ENCODE assay signal across 8 cellular contexts in genomic region chr7:155533827-155534690, GRCh38. TPM values are rescaled to one million over a fixed set of nuclear protein-coding genes. Genes with fewer than 3 reads are reported as not detected.
DNase-seq lines count a peak whose midpoint lies in the region; ATAC-seq and TF ChIP-seq lines count a peak whose summit lies in the region.

No MANE protein-coding gene starts in this region.

- H3K27me3 Mint-ChIP-seq in activated T-cell treated with anti-CD3 and anti-CD28 coated beads, Interleukin-2, amount 50 U/mL, for 24 hours: peaks cover 85% of the 10 kb centered on the region

- H3K36me3 Mint-ChIP-seq in activated T-cell treated with anti-CD3 and anti-CD28 coated beads, Interleukin-2, amount 50 U/mL, for 24 hours (ENCODE audit: low read depth): no peaks in the 10 kb centered on the region

- TF ChIP-seq CTCF in 22Rv1 (IDR thresholded peaks at IDR 0.05) (peak; percentile 63), NB4 (IDR thresholded peaks at IDR 0.05; ENCODE audit: low read depth, low read length) (peak; percentile 90)

- DNase-seq in NB4 (ENCODE audit: low read depth) (peak; percentile 70), occipital lobe (lab: John Stamatoyannopoulos, UW) (no peak), LoVo (ENCODE audit: low spot score) (no peak)
- DNase-seq in activated T-cell treated with anti-CD3 and anti-CD28 coated beads, Interleukin-2, amount 50 U/mL, for 24 hours: peak; percentile 56
- peak; percentile 45 for DNase-seq in stimulated activated CD4-positive, alpha-beta T cell treated with anti-CD3 and anti-CD28 coated beads, Interleukin-4, amount 100 ng/mL, for 1 hour

- peaks cover 18% of the 10 kb centered on the region for H3K4me1 Mint-ChIP-seq in activated T-cell treated with anti-CD3 and anti-CD28 coated beads, Interleukin-2, amount 50 U/mL, for 24 hours (ENCODE audit: low read depth)

- H3K36me3 ChIP-seq in iPS-15b (ENCODE audit: control insufficient read depth, insufficient read depth, low read length): no peaks in the 10 kb centered on the region

- H3K27ac Mint-ChIP-seq in activated T-cell treated with anti-CD3 and anti-CD28 coated beads, Interleukin-2, amount 50 U/mL, for 24 hours: no peak overlapping the region

- H3K4me3 Mint-ChIP-seq in activated T-cell treated with anti-CD3 and anti-CD28 coated beads, Interleukin-2, amount 50 U/mL, for 24 hours: peak overlapping the region; percentile 66

- peaks cover 77% of the 10 kb centered on the region for H3K27me3 ChIP-seq in iPS-15b (ENCODE audit: control insufficient read depth, insufficient read depth, low read length)

- H3K4me3 ChIP-seq in NB4 (ENCODE audit: low read depth, low read length) (no peak overlapping the region), iPS-15b (ENCODE audit: low read depth, low read length) (peak overlapping the region; percentile 54)

- no peak for TF ChIP-seq POLR2A in NB4 (IDR thresholded peaks at IDR 0.05; ENCODE audit: extremely low read depth, insufficient read length)

- H3K27ac ChIP-seq in 22Rv1: no peak overlapping the region

- H3K4me1 ChIP-seq in iPS-15b (ENCODE audit: control insufficient read depth, insufficient read depth, low read length): peaks cover 3% of the 10 kb centered on the region

- H3K9me3 Mint-ChIP-seq in activated T-cell treated with anti-CD3 and anti-CD28 coated beads, Interleukin-2, amount 50 U/mL, for 24 hours: no peaks in the 10 kb centered on the region

- no peaks in the 10 kb centered on the region for H3K9me3 ChIP-seq in iPS-15b (ENCODE audit: control insufficient read depth, insufficient read depth, low read length)

- no peak overlapping the region for H3K9ac ChIP-seq in iPS-15b (ENCODE audit: low read depth, low read length)

- peak; percentile 70 for ATAC-seq in GM18502 (IDR thresholded peaks at IDR 0.05; ENCODE audit: poor library complexity, unreplicated experiment)

RNA-seq across cellular contexts. Expression of gene CNPY1, which starts 12.3 kb away (rescaled TPM):
- total RNA-seq in occipital lobe: 0.16 TPM

Comparison
In these comparisons a context has a peak if more than half of its experiments do, and no peak if none do; other contexts are left out.
1. DNase-seq: peak in NB4 (single experiment), activated T-cell treated with anti-CD3 and anti-CD28 coated beads, Interleukin-2, amount 50 U/mL, for 24 hours (single experiment) and stimulated activated CD4-positive, alpha-beta T cell treated with anti-CD3 and anti-CD28 coated beads, Interleukin-4, amount 100 ng/mL, for 1 hour (single experiment); none in occipital lobe (single experiment) and LoVo (single experiment).